ENCODE assay signal across 1 cellular context in the genomic region with DNA sequence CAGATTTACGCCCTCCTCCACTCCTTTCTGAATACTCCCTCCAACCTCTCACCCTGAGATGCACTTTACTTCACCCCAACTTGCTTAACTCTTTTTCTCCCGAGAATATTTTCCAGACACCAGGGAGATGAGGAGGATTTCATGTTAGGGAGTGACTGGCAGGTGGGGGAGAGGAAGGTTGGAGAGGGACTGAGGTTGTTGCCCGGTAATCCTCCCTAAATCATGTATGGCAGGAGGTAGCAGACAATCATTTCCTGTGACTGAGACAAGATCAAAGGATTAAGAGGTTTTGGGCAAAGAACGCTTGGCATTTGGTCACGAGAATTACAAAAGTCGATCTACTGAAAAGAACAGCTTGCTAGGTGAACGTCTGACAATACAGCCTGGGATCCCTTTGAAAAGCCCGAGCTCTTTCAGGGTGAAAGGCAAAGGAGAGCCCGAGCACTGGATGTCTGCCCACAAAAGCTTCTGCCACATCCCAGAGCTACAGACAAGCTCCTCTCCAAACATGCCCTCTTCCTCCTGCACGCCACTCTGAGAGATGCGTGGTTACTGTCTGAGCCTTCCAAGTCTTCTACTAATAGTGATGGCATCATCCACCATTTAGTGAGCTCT.
TF ChIP-seq lines count a peak whose summit lies in the region.

No MANE protein-coding gene starts in this region.

TF ChIP-seq in HepG2, 621 proteins besides CTCF, POLR2A, EP300 and RAD21 (continued from another document):
- TF ChIP-seq ZNF614 (CRISPR knock-in tag; IDR thresholded peaks at IDR 0.05; ENCODE audit: borderline replicate concordance) (no peak), NONO (IDR thresholded peaks at IDR 0.05) (no peak), NONO (CRISPR knock-in tag; conservative IDR thresholded peaks at IDR 0.05) (no peak), ZNF704 (CRISPR knock-in tag; IDR thresholded peaks at IDR 0.05; ENCODE audit: borderline replicate concordance) (no peak), ZNF7 (CRISPR knock-in tag; IDR thresholded peaks at IDR 0.05) (no peak), ZNF263 (CRISPR knock-in tag; IDR thresholded peaks at IDR 0.05) (no peak), ATF7-NPFF (CRISPR knock-in tag; IDR thresholded peaks at IDR 0.05; ENCODE audit: low read depth) (no peak), PRDM15 (CRISPR knock-in tag; IDR thresholded peaks at IDR 0.05) (no peak), HNF4A (CRISPR knock-in tag; IDR thresholded peaks at IDR 0.05) (no peak), SAP130 (CRISPR knock-in tag; IDR thresholded peaks at IDR 0.05; ENCODE audit: low read depth) (no peak)
- TF ChIP-seq, protein P1, sequence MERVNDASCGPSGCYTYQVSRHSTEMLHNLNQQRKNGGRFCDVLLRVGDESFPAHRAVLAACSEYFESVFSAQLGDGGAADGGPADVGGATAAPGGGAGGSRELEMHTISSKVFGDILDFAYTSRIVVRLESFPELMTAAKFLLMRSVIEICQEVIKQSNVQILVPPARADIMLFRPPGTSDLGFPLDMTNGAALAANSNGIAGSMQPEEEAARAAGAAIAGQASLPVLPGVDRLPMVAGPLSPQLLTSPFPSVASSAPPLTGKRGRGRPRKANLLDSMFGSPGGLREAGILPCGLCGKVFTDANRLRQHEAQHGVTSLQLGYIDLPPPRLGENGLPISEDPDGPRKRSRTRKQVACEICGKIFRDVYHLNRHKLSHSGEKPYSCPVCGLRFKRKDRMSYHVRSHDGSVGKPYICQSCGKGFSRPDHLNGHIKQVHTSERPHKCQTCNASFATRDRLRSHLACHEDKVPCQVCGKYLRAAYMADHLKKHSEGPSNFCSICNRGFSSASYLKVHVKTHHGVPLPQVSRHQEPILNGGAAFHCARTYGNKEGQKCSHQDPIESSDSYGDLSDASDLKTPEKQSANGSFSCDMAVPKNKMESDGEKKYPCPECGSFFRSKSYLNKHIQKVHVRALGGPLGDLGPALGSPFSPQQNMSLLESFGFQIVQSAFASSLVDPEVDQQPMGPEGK (CRISPR knock-in tag; IDR thresholded peaks at IDR 0.05), result no peak
